ENCODE assay signal across 15 cellular contexts in genomic region chr4:181823183-181823582, GRCh38.
A peak's percentile ranks its signal among the peaks of the same experiment; 100 is the strongest.
DNase-seq lines count a peak whose midpoint lies in the region; ATAC-seq and TF ChIP-seq lines count a peak whose summit lies in the region.
"Had no signal": no experiment of that assay in that cellular context is flagged by ENCODE, and none has a peak within 500 bp of the region (broad histone marks: within the 10 kb centered on the region; RNA-seq: fewer than 3 reads in every experiment).

No MANE protein-coding gene starts in this region.

- no peak overlapping the region for H3K4me3 Mint-ChIP-seq in activated naive CD4-positive, alpha-beta T cell treated with anti-CD3 and anti-CD28 coated beads, Interleukin-2, amount 10 ng/mL, durations not matched to agents 7 days and 5 days
- H3K4me3 Mint-ChIP-seq: B cell; CD8-positive, alpha-beta memory T cell had no signal

- CTCF ChIA-PET in activated naive CD4-positive, alpha-beta T cell treated with anti-CD3 and anti-CD28 coated beads, Interleukin-2, amount 10 ng/mL, durations not matched to agents 7 days and 5 days (lab: Charles Lee), result no interaction called here

- no peaks in the 10 kb centered on the region for H3K27me3 ChIP-seq in H7 (ENCODE audit: control insufficient read depth, insufficient read depth, low read length)
- H3K27me3 ChIP-seq in iPS-15b (ENCODE audit: control insufficient read depth, insufficient read depth, low read length), result no peaks in the 10 kb centered on the region
- no peaks in the 10 kb centered on the region for H3K27me3 ChIP-seq in gastrocnemius medialis
- no peaks in the 10 kb centered on the region for H3K27me3 ChIP-seq in sigmoid colon
- H3K27me3 ChIP-seq: BLaER1 treated with 17β-estradiol and CSF1 and Interleukin-3, amounts not matched to agents 10 nM and 100 nM had no signal

- 51 to 54% methylated on average over 1 of the region's 1 CpG for WGBS in sigmoid colon, 2 donors

- H3K36me3 Mint-ChIP-seq in activated naive CD4-positive, alpha-beta T cell treated with anti-CD3 and anti-CD28 coated beads, Interleukin-2, amount 10 ng/mL, durations not matched to agents 7 days and 5 days, result no peaks in the 10 kb centered on the region
- H3K36me3 Mint-ChIP-seq: CD8-positive, alpha-beta memory T cell had no signal

- H3K27me3 Mint-ChIP-seq in activated naive CD4-positive, alpha-beta T cell treated with anti-CD3 and anti-CD28 coated beads, Interleukin-2, amount 10 ng/mL, durations not matched to agents 7 days and 5 days, result no peaks in the 10 kb centered on the region
- H3K27me3 Mint-ChIP-seq: B cell; CD8-positive, alpha-beta memory T cell had no signal

- H3K27ac ChIP-seq in gastrocnemius medialis, result no peak overlapping the region
- no peak overlapping the region for H3K27ac ChIP-seq in sigmoid colon
- H3K27ac ChIP-seq: BLaER1 treated with 17β-estradiol and CSF1 and Interleukin-3, amounts not matched to agents 10 nM and 100 nM had no signal

- no peak overlapping the region for H3K27ac Mint-ChIP-seq in activated naive CD4-positive, alpha-beta T cell treated with anti-CD3 and anti-CD28 coated beads, Interleukin-2, amount 10 ng/mL, durations not matched to agents 7 days and 5 days
- H3K27ac Mint-ChIP-seq: B cell; CD8-positive, alpha-beta memory T cell had no signal

- TF ChIP-seq CTCF in gastrocnemius medialis (IDR thresholded peaks at IDR 0.05 in 4 of 5, conservative IDR thresholded peaks at IDR 0.05 in 1 of 5) (no peak), sigmoid colon (IDR thresholded peaks at IDR 0.05) (no peak)

- TF ChIP-seq EP300 in sigmoid colon (IDR thresholded peaks at IDR 0.05), result no peak

- intact Hi-C loops in gastrocnemius medialis (cut with DNase I; ENCODE audit: low total_unique reads) (no loop called here), sigmoid colon (cut with DNase I) (no loop called here)

- DNase-seq in H7, result peak; percentile 16
- peak; percentile 55 for DNase-seq in NCI-H69 (lab: John Stamatoyannopoulos, UW)
- DNase-seq in gastrocnemius medialis, result no peak
- DNase-seq in sigmoid colon, result no peak
- DNase-seq in activated naive CD4-positive, alpha-beta T cell treated with anti-CD3 and anti-CD28 coated beads, Interleukin-2, amount 10 ng/mL, durations not matched to agents 7 days and 5 days, result no peak
- DNase-seq: CD8-positive, alpha-beta memory T cell; COR-L47; DMS 273 treated with DMSO at 0.1 percent for 48 hours; DMS53; DND-41; EL had no signal

- TF ChIP-seq POLR2A in gastrocnemius medialis (IDR thresholded peaks at IDR 0.05), result no peak
- no peak for TF ChIP-seq POLR2A in sigmoid colon (IDR thresholded peaks at IDR 0.05)

- peaks cover 4% of the 10 kb centered on the region for H3K9me3 Mint-ChIP-seq in activated naive CD4-positive, alpha-beta T cell treated with anti-CD3 and anti-CD28 coated beads, Interleukin-2, amount 10 ng/mL, durations not matched to agents 7 days and 5 days

- H3K36me3 ChIP-seq in H7 (replicated peaks; ENCODE audit: control insufficient read depth, insufficient read depth, low read length) (no peaks in the 10 kb centered on the region), iPS-15b (ENCODE audit: control insufficient read depth, insufficient read depth, low read length) (no peaks in the 10 kb centered on the region), gastrocnemius medialis (no peaks in the 10 kb centered on the region), sigmoid colon (no peaks in the 10 kb centered on the region)
- H3K36me3 ChIP-seq: BLaER1 treated with 17β-estradiol and CSF1 and Interleukin-3, amounts not matched to agents 10 nM and 100 nM had no signal

- H3K4me1 Mint-ChIP-seq in activated naive CD4-positive, alpha-beta T cell treated with anti-CD3 and anti-CD28 coated beads, Interleukin-2, amount 10 ng/mL, durations not matched to agents 7 days and 5 days, result no peaks in the 10 kb centered on the region
- H3K4me1 Mint-ChIP-seq: B cell; CD8-positive, alpha-beta memory T cell had no signal

- in situ Hi-C loops in gastrocnemius medialis (cut with MboI; ENCODE audit: low sequenced_read_pairs in 4 of 4), result no loop called here

- no peak overlapping the region for H3K9ac ChIP-seq in iPS-15b (ENCODE audit: low read depth, low read length)
- H3K9ac ChIP-seq: BLaER1 treated with 17β-estradiol and CSF1 and Interleukin-3, amounts not matched to agents 10 nM and 100 nM had no signal

- ATAC-seq in gastrocnemius medialis, result no peak
- ATAC-seq: GM12878 had no signal

- H3K4me1 ChIP-seq in iPS-15b (ENCODE audit: control insufficient read depth, insufficient read depth, low read length) (peaks cover 22% of the 10 kb centered on the region), gastrocnemius medialis (no peaks in the 10 kb centered on the region), sigmoid colon (no peaks in the 10 kb centered on the region)
- H3K4me1 ChIP-seq: BLaER1 treated with 17β-estradiol and CSF1 and Interleukin-3, amounts not matched to agents 10 nM and 100 nM had no signal

- H3K9me3 ChIP-seq in iPS-15b (ENCODE audit: control insufficient read depth, insufficient read depth, low read length), result peaks cover 8% of the 10 kb centered on the region
- no peaks in the 10 kb centered on the region for H3K9me3 ChIP-seq in gastrocnemius medialis
- H3K9me3 ChIP-seq in sigmoid colon, result no peaks in the 10 kb centered on the region
- H3K9me3 ChIP-seq: BLaER1 treated with 17β-estradiol and CSF1 and Interleukin-3, amounts not matched to agents 10 nM and 100 nM had no signal

- no peak overlapping the region for H3K4me3 ChIP-seq in H7 (ENCODE audit: insufficient read depth, low read depth, low read length)
- peak overlapping the region; percentile 2 for H3K4me3 ChIP-seq in iPS-15b (ENCODE audit: low read depth, low read length)
- no peak overlapping the region for H3K4me3 ChIP-seq in gastrocnemius medialis
- no peak overlapping the region for H3K4me3 ChIP-seq in sigmoid colon
- H3K4me3 ChIP-seq: BLaER1 treated with 17β-estradiol and CSF1 and Interleukin-3, amounts not matched to agents 10 nM and 100 nM; GM12878 had no signal

Comparison
In these comparisons a context has a peak if more than half of its experiments do, and no peak if none do; other contexts are left out.
1. DNase-seq: peak in H7 (single experiment) and NCI-H69 (single experiment); none in gastrocnemius medialis (0 of 2), sigmoid colon (single experiment) and activated naive CD4-positive, alpha-beta T cell treated with anti-CD3 and anti-CD28 coated beads, Interleukin-2, amount 10 ng/mL, durations not matched to agents 7 days and 5 days (single experiment).